In the genomic region with DNA sequence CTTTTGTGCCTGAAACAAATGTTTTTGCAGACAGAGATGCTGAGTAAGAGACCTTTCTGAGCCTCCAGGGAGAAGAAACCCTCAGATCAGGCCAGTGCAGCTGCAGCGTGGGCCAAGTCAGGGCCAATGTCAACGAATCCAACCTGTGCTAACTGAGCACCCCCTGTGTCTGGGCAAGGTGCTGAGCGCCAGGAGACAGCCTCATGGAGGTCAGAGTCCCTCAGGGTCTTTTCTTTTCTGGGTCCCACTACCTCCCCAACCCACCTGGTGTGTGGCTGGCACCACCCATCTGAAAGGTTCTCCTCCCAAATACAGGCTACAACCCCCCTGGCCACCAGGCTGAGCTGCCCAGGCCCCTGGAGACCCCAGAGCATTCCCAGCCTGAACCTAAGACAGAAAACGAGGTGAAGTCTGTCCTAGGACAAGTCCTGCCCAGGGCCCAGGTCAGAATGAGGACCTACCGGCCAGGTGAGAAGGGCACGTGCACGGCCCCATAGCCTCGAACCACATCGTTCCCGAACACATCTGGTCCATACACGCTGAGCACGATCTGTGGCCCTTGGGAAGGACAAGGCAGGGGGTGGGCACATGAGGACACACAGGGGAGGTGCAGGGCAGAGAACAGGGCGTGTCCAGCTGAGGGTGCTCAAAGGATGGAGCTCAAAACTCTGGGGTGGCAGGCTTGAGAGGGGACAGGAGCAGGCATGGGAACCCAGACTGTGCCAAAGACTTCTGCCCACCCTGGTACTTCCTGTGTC, we compare ENCODE assay signal across 1 cellular context.
TF ChIP-seq lines count a peak whose summit lies in the region.

No MANE protein-coding gene starts in this region.

TF ChIP-seq in GM23338, 12 proteins besides CTCF, POLR2A, EP300 and RAD21 (continued from another document):
- TF ChIP-seq ZNF462 (CRISPR knock-in tag; IDR thresholded peaks at IDR 0.05) (no peak), NANOG (IDR thresholded peaks at IDR 0.05; ENCODE audit: borderline replicate concordance) (no peak), ETS1 (IDR thresholded peaks at IDR 0.05) (no peak), REST (IDR thresholded peaks at IDR 0.05; ENCODE audit: unreplicated experiment) (no peak)
